ENCODE assay signal across 1 cellular context in genomic region chr17:64776720-64777412, GRCh38.
TF ChIP-seq lines count a peak whose summit lies in the region.
"Not testable (repeated sequence)": the region's sequence is repeated elsewhere in the genome, so short reads cannot be mapped to it uniquely, and the experiment has no call there.

No MANE protein-coding gene starts in this region.

TF ChIP-seq in HepG2, 621 proteins besides CTCF, POLR2A, EP300 and RAD21 (continued from another document and continues in another):
- TF ChIP-seq HNF1B (CRISPR knock-in tag; IDR thresholded peaks at IDR 0.05) (peak; percentile 84), ZNF816 (CRISPR knock-in tag; IDR thresholded peaks at IDR 0.05; ENCODE audit: borderline replicate concordance) (peak; percentile 60; the same call in 1 of the 2 replicates), ARNT2 (CRISPR knock-in tag; IDR thresholded peaks at IDR 0.05; ENCODE audit: low read depth) (peak; percentile 90), SP1 (CRISPR knock-in tag; IDR thresholded peaks at IDR 0.05) (peak; percentile 66), ZBTB38 (CRISPR knock-in tag; IDR thresholded peaks at IDR 0.05) (peak; percentile 18; the same call in 1 of the 2 replicates), MED1 (CRISPR knock-in tag; IDR thresholded peaks at IDR 0.05) (peak; percentile 74; the same call in 1 of the 2 replicates), RXRB (CRISPR knock-in tag; IDR thresholded peaks at IDR 0.05; ENCODE audit: borderline replicate concordance) (peak; percentile 55; the same call in 1 of the 2 replicates), MLX (CRISPR knock-in tag; IDR thresholded peaks at IDR 0.05) (peak; percentile 27; the same call in 1 of the 2 replicates), RFXAP (CRISPR knock-in tag; IDR thresholded peaks at IDR 0.05; ENCODE audit: borderline replicate concordance) (0 out of 2 replicates have a peak, but pooled peaks have one; percentile 23), ZNF350 (CRISPR knock-in tag; IDR thresholded peaks at IDR 0.05; ENCODE audit: borderline replicate concordance, low read depth) (peak; percentile 95), SALL2 (CRISPR knock-in tag; IDR thresholded peaks at IDR 0.05) (peak; percentile 90), IRF2 (CRISPR knock-in tag; IDR thresholded peaks at IDR 0.05) (peak; percentile 83), KDM2A (CRISPR knock-in tag; IDR thresholded peaks at IDR 0.05; ENCODE audit: borderline replicate concordance, low read depth) (peak; percentile 92), ZFP91 (CRISPR knock-in tag; IDR thresholded peaks at IDR 0.05; ENCODE audit: borderline replicate concordance) (peak; percentile 88; the same call in 1 of the 2 replicates), ZNF543 (CRISPR knock-in tag; IDR thresholded peaks at IDR 0.05) (peak; percentile 59; the same call in 1 of the 2 replicates), JARID2 (CRISPR knock-in tag; IDR thresholded peaks at IDR 0.05; ENCODE audit: insufficient replicate concordance) (peak; percentile 31), ZNF230 (CRISPR knock-in tag; IDR thresholded peaks at IDR 0.05) (peak; percentile 82; the same call in 1 of the 2 replicates), ZNF792 (CRISPR knock-in tag; IDR thresholded peaks at IDR 0.05) (peak; percentile 48), KMT2B (CRISPR knock-in tag; IDR thresholded peaks at IDR 0.05) (peak; percentile 52; the same call in 1 of the 2 replicates), KDM5B (CRISPR knock-in tag; IDR thresholded peaks at IDR 0.05; ENCODE audit: borderline replicate concordance) (peak; percentile 91; the same call in 1 of the 2 replicates), KDM3A (CRISPR knock-in tag; IDR thresholded peaks at IDR 0.05; ENCODE audit: low read depth) (peak; percentile 97), MAZ (IDR thresholded peaks at IDR 0.05; ENCODE audit: borderline replicate concordance, low read depth, low read length) (peak; percentile 87; the same call in 1 of the 2 replicates), MAZ (CRISPR knock-in tag; IDR thresholded peaks at IDR 0.05; ENCODE audit: low read depth) (peak; percentile 100), ZNF607 (CRISPR knock-in tag; IDR thresholded peaks at IDR 0.05; ENCODE audit: borderline replicate concordance) (peak; percentile 93), SAP130 (CRISPR knock-in tag; IDR thresholded peaks at IDR 0.05; ENCODE audit: low read depth) (peak; percentile 79), KAT7 (CRISPR knock-in tag; IDR thresholded peaks at IDR 0.05; ENCODE audit: borderline replicate concordance) (peak; percentile 74; the same call in 1 of the 2 replicates), ZMYM3 (CRISPR knock-in tag; IDR thresholded peaks at IDR 0.05) (peak; percentile 83), ZMYM2 (CRISPR knock-in tag; IDR thresholded peaks at IDR 0.05) (peak; percentile 68), FOXJ3 (CRISPR knock-in tag; IDR thresholded peaks at IDR 0.05; ENCODE audit: borderline replicate concordance) (peak; percentile 48; the same call in 1 of the 2 replicates), SMC3 (IDR thresholded peaks at IDR 0.05; ENCODE audit: low read length) (peak; percentile 25; the same call in 1 of the 2 replicates), ZNF572 (CRISPR knock-in tag; IDR thresholded peaks at IDR 0.05) (peak; percentile 87; the same call in 1 of the 2 replicates), ZNF556 (CRISPR knock-in tag; IDR thresholded peaks at IDR 0.05; ENCODE audit: borderline replicate concordance) (peak; percentile 91)
- TF ChIP-seq, protein P1, sequence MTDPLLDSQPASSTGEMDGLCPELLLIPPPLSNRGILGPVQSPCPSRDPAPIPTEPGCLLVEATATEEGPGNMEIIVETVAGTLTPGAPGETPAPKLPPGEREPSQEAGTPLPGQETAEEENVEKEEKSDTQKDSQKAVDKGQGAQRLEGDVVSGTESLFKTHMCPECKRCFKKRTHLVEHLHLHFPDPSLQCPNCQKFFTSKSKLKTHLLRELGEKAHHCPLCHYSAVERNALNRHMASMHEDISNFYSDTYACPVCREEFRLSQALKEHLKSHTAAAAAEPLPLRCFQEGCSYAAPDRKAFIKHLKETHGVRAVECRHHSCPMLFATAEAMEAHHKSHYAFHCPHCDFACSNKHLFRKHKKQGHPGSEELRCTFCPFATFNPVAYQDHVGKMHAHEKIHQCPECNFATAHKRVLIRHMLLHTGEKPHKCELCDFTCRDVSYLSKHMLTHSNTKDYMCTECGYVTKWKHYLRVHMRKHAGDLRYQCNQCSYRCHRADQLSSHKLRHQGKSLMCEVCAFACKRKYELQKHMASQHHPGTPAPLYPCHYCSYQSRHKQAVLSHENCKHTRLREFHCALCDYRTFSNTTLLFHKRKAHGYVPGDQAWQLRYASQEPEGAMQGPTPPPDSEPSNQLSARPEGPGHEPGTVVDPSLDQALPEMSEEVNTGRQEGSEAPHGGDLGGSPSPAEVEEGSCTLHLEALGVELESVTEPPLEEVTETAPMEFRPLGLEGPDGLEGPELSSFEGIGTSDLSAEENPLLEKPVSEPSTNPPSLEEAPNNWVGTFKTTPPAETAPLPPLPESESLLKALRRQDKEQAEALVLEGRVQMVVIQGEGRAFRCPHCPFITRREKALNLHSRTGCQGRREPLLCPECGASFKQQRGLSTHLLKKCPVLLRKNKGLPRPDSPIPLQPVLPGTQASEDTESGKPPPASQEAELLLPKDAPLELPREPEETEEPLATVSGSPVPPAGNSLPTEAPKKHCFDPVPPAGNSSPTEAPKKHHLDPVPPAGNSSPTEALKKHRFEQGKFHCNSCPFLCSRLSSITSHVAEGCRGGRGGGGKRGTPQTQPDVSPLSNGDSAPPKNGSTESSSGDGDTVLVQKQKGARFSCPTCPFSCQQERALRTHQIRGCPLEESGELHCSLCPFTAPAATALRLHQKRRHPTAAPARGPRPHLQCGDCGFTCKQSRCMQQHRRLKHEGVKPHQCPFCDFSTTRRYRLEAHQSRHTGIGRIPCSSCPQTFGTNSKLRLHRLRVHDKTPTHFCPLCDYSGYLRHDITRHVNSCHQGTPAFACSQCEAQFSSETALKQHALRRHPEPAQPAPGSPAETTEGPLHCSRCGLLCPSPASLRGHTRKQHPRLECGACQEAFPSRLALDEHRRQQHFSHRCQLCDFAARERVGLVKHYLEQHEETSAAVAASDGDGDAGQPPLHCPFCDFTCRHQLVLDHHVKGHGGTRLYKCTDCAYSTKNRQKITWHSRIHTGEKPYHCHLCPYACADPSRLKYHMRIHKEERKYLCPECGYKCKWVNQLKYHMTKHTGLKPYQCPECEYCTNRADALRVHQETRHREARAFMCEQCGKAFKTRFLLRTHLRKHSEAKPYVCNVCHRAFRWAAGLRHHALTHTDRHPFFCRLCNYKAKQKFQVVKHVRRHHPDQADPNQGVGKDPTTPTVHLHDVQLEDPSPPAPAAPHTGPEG (CRISPR knock-in tag; IDR thresholded peaks at IDR 0.05): peak; percentile 87; the same call in 1 of the 2 replicates
- not testable (repeated sequence) for TF ChIP-seq SP1 (IDR thresholded peaks at IDR 0.05)
- TF ChIP-seq, protein P2, sequence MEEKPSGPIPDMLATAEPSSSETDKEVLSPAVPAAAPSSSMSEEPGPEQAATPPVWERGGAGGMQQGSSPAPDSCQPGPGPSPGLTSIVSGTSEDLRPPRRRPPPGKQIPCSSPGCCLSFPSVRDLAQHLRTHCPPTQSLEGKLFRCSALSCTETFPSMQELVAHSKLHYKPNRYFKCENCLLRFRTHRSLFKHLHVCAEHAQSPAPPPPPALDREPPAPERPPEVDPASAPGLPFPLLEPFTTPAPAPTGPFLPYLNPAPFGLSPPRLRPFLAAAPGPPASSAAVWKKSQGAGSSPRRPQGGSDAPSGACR (CRISPR knock-in tag; IDR thresholded peaks at IDR 0.05): peak; percentile 91; the same call in 1 of the 2 replicates
- TF ChIP-seq, protein P3, sequence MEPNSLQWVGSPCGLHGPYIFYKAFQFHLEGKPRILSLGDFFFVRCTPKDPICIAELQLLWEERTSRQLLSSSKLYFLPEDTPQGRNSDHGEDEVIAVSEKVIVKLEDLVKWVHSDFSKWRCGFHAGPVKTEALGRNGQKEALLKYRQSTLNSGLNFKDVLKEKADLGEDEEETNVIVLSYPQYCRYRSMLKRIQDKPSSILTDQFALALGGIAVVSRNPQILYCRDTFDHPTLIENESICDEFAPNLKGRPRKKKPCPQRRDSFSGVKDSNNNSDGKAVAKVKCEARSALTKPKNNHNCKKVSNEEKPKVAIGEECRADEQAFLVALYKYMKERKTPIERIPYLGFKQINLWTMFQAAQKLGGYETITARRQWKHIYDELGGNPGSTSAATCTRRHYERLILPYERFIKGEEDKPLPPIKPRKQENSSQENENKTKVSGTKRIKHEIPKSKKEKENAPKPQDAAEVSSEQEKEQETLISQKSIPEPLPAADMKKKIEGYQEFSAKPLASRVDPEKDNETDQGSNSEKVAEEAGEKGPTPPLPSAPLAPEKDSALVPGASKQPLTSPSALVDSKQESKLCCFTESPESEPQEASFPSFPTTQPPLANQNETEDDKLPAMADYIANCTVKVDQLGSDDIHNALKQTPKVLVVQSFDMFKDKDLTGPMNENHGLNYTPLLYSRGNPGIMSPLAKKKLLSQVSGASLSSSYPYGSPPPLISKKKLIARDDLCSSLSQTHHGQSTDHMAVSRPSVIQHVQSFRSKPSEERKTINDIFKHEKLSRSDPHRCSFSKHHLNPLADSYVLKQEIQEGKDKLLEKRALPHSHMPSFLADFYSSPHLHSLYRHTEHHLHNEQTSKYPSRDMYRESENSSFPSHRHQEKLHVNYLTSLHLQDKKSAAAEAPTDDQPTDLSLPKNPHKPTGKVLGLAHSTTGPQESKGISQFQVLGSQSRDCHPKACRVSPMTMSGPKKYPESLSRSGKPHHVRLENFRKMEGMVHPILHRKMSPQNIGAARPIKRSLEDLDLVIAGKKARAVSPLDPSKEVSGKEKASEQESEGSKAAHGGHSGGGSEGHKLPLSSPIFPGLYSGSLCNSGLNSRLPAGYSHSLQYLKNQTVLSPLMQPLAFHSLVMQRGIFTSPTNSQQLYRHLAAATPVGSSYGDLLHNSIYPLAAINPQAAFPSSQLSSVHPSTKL (CRISPR knock-in tag; IDR thresholded peaks at IDR 0.05): peak; percentile 77
- TF ChIP-seq, protein P4, sequence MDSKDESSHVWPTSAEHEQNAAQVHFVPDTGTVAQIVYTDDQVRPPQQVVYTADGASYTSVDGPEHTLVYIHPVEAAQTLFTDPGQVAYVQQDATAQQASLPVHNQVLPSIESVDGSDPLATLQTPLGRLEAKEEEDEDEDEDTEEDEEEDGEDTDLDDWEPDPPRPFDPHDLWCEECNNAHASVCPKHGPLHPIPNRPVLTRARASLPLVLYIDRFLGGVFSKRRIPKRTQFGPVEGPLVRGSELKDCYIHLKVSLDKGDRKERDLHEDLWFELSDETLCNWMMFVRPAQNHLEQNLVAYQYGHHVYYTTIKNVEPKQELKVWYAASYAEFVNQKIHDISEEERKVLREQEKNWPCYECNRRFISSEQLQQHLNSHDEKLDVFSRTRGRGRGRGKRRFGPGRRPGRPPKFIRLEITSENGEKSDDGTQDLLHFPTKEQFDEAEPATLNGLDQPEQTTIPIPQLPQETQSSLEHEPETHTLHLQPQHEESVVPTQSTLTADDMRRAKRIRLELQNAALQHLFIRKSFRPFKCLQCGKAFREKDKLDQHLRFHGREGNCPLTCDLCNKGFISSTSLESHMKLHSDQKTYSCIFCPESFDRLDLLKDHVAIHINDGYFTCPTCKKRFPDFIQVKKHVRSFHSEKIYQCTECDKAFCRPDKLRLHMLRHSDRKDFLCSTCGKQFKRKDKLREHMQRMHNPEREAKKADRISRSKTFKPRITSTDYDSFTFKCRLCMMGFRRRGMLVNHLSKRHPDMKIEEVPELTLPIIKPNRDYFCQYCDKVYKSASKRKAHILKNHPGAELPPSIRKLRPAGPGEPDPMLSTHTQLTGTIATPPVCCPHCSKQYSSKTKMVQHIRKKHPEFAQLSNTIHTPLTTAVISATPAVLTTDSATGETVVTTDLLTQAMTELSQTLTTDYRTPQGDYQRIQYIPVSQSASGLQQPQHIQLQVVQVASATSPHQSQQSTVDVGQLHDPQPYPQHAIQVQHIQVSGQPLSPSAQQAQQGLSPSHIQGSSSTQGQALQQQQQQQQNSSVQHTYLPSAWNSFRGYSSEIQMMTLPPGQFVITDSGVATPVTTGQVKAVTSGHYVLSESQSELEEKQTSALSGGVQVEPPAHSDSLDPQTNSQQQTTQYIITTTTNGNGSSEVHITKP (CRISPR knock-in tag; IDR thresholded peaks at IDR 0.05; ENCODE audit: low read depth): 0 out of 2 replicates have a peak, but pooled peaks have one; percentile 40
- TF ChIP-seq, protein P5, sequence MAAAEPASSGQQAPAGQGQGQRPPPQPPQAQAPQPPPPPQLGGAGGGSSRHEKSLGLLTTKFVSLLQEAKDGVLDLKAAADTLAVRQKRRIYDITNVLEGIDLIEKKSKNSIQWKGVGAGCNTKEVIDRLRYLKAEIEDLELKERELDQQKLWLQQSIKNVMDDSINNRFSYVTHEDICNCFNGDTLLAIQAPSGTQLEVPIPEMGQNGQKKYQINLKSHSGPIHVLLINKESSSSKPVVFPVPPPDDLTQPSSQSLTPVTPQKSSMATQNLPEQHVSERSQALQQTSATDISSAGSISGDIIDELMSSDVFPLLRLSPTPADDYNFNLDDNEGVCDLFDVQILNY (CRISPR knock-in tag; conservative IDR thresholded peaks at IDR 0.05): peak; percentile 83
- TF ChIP-seq, protein P6, sequence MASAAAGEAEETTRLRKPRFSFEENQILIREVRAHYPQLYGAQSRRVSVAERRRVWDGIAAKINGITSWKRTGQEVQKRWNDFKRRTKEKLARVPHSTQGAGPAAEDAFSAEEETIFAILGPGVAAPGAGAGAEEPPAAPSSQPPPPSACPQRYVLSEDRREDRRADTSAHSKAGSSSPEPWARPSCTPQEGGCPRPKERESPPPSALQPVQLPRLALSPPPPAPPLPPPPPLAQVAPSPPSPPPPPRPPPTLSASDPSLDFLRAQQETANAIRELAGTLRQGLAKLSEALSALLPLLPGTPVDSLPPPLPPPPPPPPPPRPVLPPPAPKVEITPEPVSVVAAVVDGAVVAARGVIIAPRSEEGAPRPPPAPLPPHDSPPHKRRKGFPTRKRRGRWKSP (CRISPR knock-in tag; IDR thresholded peaks at IDR 0.05): peak; percentile 89
